Comparison of ENCODE assay signal across 8 cellular contexts in genomic region chr7:130440527-130441365, GRCh38. TPM values are rescaled to one million over a fixed set of nuclear protein-coding genes. Genes with fewer than 3 reads are reported as not detected.
DNase-seq lines count a peak whose midpoint lies in the region; ATAC-seq and TF ChIP-seq lines count a peak whose summit lies in the region.

Gene CEP41, minus strand, starts transcription at chr7:130441016. Its CDS starts 50 bp downstream, at chr7:130440966.

- H3K36me3 ChIP-seq in fibroblast of lung (ENCODE audit: control insufficient read depth, insufficient read depth, low read length): no peaks in the 10 kb centered on the region
- peaks cover 0 to 3% (median 0%) of the 10 kb centered on the region in 3 experiments for H3K36me3 ChIP-seq in naive thymus-derived CD4-positive, alpha-beta T cell (ENCODE audit: control insufficient read depth in 2 of 3, insufficient read depth in 3 of 3, low read length in 3 of 3)

- H3K4me1 Mint-ChIP-seq in activated T-helper 2 cell treated with anti-CD3 and anti-CD28 coated beads, Interferon-gamma antibody, Interleukin-2, Interleukin-4, amounts not matched to agents 10 μg/mL and 5 μg/mL and 100 μg/mL, durations not matched to agents 14 hours and 24 hours and 36 hours (ENCODE audit: low read depth): peaks cover 46% of the 10 kb centered on the region
- peaks cover 26 to 71% (median 59%) of the 10 kb centered on the region in 7 donors for H3K4me1 Mint-ChIP-seq in naive thymus-derived CD4-positive, alpha-beta T cell
- H3K4me1 Mint-ChIP-seq in stimulated activated memory B cell treated with anti-CD40 and anti-IgM and Interleukin-4, amounts not matched to agents 10 μg/mL and 1 μg/mL and 100 μg/mL, for 72 hours: peaks cover 10% of the 10 kb centered on the region

- peak within 1 kb of the TSS; percentile 92 for H2AFZ ChIP-seq in fibroblast of lung (ENCODE audit: low read length)

- no peaks in the 10 kb centered on the region for H3K27me3 Mint-ChIP-seq in activated T-helper 2 cell treated with anti-CD3 and anti-CD28 coated beads, Interferon-gamma antibody, Interleukin-2, Interleukin-4, amounts not matched to agents 10 μg/mL and 5 μg/mL and 100 μg/mL, durations not matched to agents 14 hours and 24 hours and 36 hours (ENCODE audit: low read depth)
- peaks cover 0 to 4% (median 0%) of the 10 kb centered on the region in 5 donors for H3K27me3 Mint-ChIP-seq in naive thymus-derived CD4-positive, alpha-beta T cell
- peaks cover 10% of the 10 kb centered on the region for H3K27me3 Mint-ChIP-seq in stimulated activated memory B cell treated with anti-CD40 and anti-IgM and Interleukin-4, amounts not matched to agents 10 μg/mL and 1 μg/mL and 100 μg/mL, for 72 hours

- H3K4me2 ChIP-seq in fibroblast of lung (ENCODE audit: extremely low read depth, insufficient read depth, low read length): peak within 1 kb of the TSS; percentile 88

- POLR2A ChIA-PET in RWPE1 (lab: Yijun Ruan, JAX; ENCODE audit: low non-redundant PET): no interaction called here
- POLR2A ChIA-PET in naive thymus-derived CD4-positive, alpha-beta T cell (lab: Charles Lee): interaction anchor here (0.5 to 2.1 kb wide), 6 partner anchors 16 to 46 kb away, joined by 3 to 14 read pairs (median 6); no protein-coding TSS in a partner anchor

- DNase-seq in Daoy (ENCODE audit: low read depth): peak; percentile 100
- DNase-seq in H4 (ENCODE audit: low spot score): peak; percentile 97
- DNase-seq in LoVo (ENCODE audit: low spot score): peak; percentile 99
- DNase-seq in RWPE1 (ENCODE audit: low spot score): peak; percentile 96
- peak; percentile 91 for DNase-seq in activated T-helper 2 cell treated with anti-CD3 and anti-CD28 coated beads, Interferon-gamma antibody, Interleukin-2, Interleukin-4, amounts not matched to agents 10 μg/mL and 5 μg/mL and 100 μg/mL, durations not matched to agents 14 hours and 24 hours and 36 hours (ENCODE audit: low spot score)
- peak; percentile 97 to 98 for DNase-seq in fibroblast of lung (ENCODE audit: low read depth in 2 of 2)
- peak; percentile 85 to 90 (median 89) for DNase-seq in naive thymus-derived CD4-positive, alpha-beta T cell

- intact Hi-C loops in activated T-helper 2 cell treated with anti-CD3 and anti-CD28 coated beads, Interferon-gamma antibody, Interleukin-2, Interleukin-4, amounts not matched to agents 10 μg/mL and 5 μg/mL and 100 μg/mL, durations not matched to agents 14 hours and 24 hours and 36 hours (cut with micrococcal nuclease): loop anchor here (2.0 kb wide), 1 partner anchor 24 kb away; no protein-coding TSS in a partner anchor
- intact Hi-C loops in naive thymus-derived CD4-positive, alpha-beta T cell (cut with micrococcal nuclease): loop anchor here (1.0 to 5.0 kb wide), 11 partner anchors 7 to 828 kb away; partner anchors contain the start of genes COPG2 (in 2 of the 2), KLHDC10 (in 2 of the 2), NRF1 (in 1 of the 2) and SSMEM1 (in 1 of the 2)

- peaks cover 2% of the 10 kb centered on the region for H3K4me1 ChIP-seq in fibroblast of lung (ENCODE audit: control insufficient read depth, extremely low read depth, insufficient read depth, low read length)
- peaks cover 4 to 26% of the 10 kb centered on the region in 2 donors for H3K4me1 ChIP-seq in naive thymus-derived CD4-positive, alpha-beta T cell (ENCODE audit: control insufficient read depth in 2 of 2, insufficient read depth in 2 of 2, low read length in 2 of 2)

- peaks cover 20% of the 10 kb centered on the region for H3K36me3 Mint-ChIP-seq in activated T-helper 2 cell treated with anti-CD3 and anti-CD28 coated beads, Interferon-gamma antibody, Interleukin-2, Interleukin-4, amounts not matched to agents 10 μg/mL and 5 μg/mL and 100 μg/mL, durations not matched to agents 14 hours and 24 hours and 36 hours (ENCODE audit: low read depth)
- peaks cover 0 to 22% (median 4%) of the 10 kb centered on the region in 5 donors for H3K36me3 Mint-ChIP-seq in naive thymus-derived CD4-positive, alpha-beta T cell
- H3K36me3 Mint-ChIP-seq in stimulated activated memory B cell treated with anti-CD40 and anti-IgM and Interleukin-4, amounts not matched to agents 10 μg/mL and 1 μg/mL and 100 μg/mL, for 72 hours: no peaks in the 10 kb centered on the region

- CTCF ChIA-PET in RWPE1 (lab: Yijun Ruan, JAX): interaction anchor here (0.9 kb wide), 1 partner anchor 20 kb away, joined by 3 read pairs; no protein-coding TSS in a partner anchor
- CTCF ChIA-PET in naive thymus-derived CD4-positive, alpha-beta T cell (lab: Charles Lee): no interaction called here

- no peaks in the 10 kb centered on the region for H3K27me3 ChIP-seq in fibroblast of lung (ENCODE audit: control insufficient read depth, insufficient read depth, low read length)
- H3K27me3 ChIP-seq in naive thymus-derived CD4-positive, alpha-beta T cell (ENCODE audit: control insufficient read depth in 2 of 2, insufficient read depth in 2 of 2, low read length in 2 of 2): no peaks in the 10 kb centered on the region

- H3K9ac ChIP-seq in fibroblast of lung (ENCODE audit: insufficient read depth, low read length): peak within 1 kb of the TSS; percentile 86

- peaks cover 2% of the 10 kb centered on the region for H3K79me2 ChIP-seq in fibroblast of lung (ENCODE audit: control insufficient read depth, insufficient read depth, low read length)

- no peaks in the 10 kb centered on the region for H4K20me1 ChIP-seq in fibroblast of lung (ENCODE audit: control insufficient read depth, extremely low read depth, insufficient read depth, low read length)

- no peaks in the 10 kb centered on the region for H3K9me3 Mint-ChIP-seq in activated T-helper 2 cell treated with anti-CD3 and anti-CD28 coated beads, Interferon-gamma antibody, Interleukin-2, Interleukin-4, amounts not matched to agents 10 μg/mL and 5 μg/mL and 100 μg/mL, durations not matched to agents 14 hours and 24 hours and 36 hours
- peaks cover 0 to 6% (median 0%) of the 10 kb centered on the region in 11 donors for H3K9me3 Mint-ChIP-seq in naive thymus-derived CD4-positive, alpha-beta T cell
- H3K9me3 Mint-ChIP-seq in stimulated activated memory B cell treated with anti-CD40 and anti-IgM and Interleukin-4, amounts not matched to agents 10 μg/mL and 1 μg/mL and 100 μg/mL, for 72 hours: no peaks in the 10 kb centered on the region

- peak within 1 kb of the TSS; percentile 69 to 82 (median 78) for H3K4me3 ChIP-seq in fibroblast of lung (replicated peaks in 1 of 4; ENCODE audit: control extremely low read depth in 1 of 4, insufficient read depth in 1 of 4, low read depth in 3 of 4, low read length in 4 of 4)
- H3K4me3 ChIP-seq in naive thymus-derived CD4-positive, alpha-beta T cell (ENCODE audit: low read length): peak within 1 kb of the TSS; percentile 87

- no peaks in the 10 kb centered on the region for H3K9me3 ChIP-seq in fibroblast of lung (ENCODE audit: control insufficient read depth, insufficient read depth, low read depth, low read length)
- H3K9me3 ChIP-seq in naive thymus-derived CD4-positive, alpha-beta T cell (ENCODE audit: control insufficient read depth in 2 of 3, low read length in 3 of 3): no peaks in the 10 kb centered on the region

- peak within 1 kb of the TSS; percentile 96 for H3K4me3 Mint-ChIP-seq in activated T-helper 2 cell treated with anti-CD3 and anti-CD28 coated beads, Interferon-gamma antibody, Interleukin-2, Interleukin-4, amounts not matched to agents 10 μg/mL and 5 μg/mL and 100 μg/mL, durations not matched to agents 14 hours and 24 hours and 36 hours (ENCODE audit: low read depth)
- peak within 1 kb of the TSS; percentile 95 to 100 (median 98) for H3K4me3 Mint-ChIP-seq in naive thymus-derived CD4-positive, alpha-beta T cell
- H3K4me3 Mint-ChIP-seq in stimulated activated memory B cell treated with anti-CD40 and anti-IgM and Interleukin-4, amounts not matched to agents 10 μg/mL and 1 μg/mL and 100 μg/mL, for 72 hours: peak within 1 kb of the TSS; percentile 98

- ATAC-seq in naive thymus-derived CD4-positive, alpha-beta T cell: peak; percentile 98
- peak; percentile 100 for ATAC-seq in stimulated activated memory B cell treated with anti-CD40 and anti-IgM and Interleukin-4, amounts not matched to agents 10 μg/mL and 1 μg/mL and 100 μg/mL, for 72 hours

- H3K27ac ChIP-seq in RWPE1 (peak within 1 kb of the TSS; percentile 88), fibroblast of lung (ENCODE audit: insufficient read depth, low read length) (peak within 1 kb of the TSS; percentile 95)
- H3K27ac ChIP-seq in naive thymus-derived CD4-positive, alpha-beta T cell (ENCODE audit: low read depth, low read length): peak within 1 kb of the TSS; percentile 76

- H3K27ac Mint-ChIP-seq in activated T-helper 2 cell treated with anti-CD3 and anti-CD28 coated beads, Interferon-gamma antibody, Interleukin-2, Interleukin-4, amounts not matched to agents 10 μg/mL and 5 μg/mL and 100 μg/mL, durations not matched to agents 14 hours and 24 hours and 36 hours: peak within 1 kb of the TSS; percentile 97
- H3K27ac Mint-ChIP-seq in naive thymus-derived CD4-positive, alpha-beta T cell: peak within 1 kb of the TSS; percentile 95 to 99 (median 96)
- H3K27ac Mint-ChIP-seq in stimulated activated memory B cell treated with anti-CD40 and anti-IgM and Interleukin-4, amounts not matched to agents 10 μg/mL and 1 μg/mL and 100 μg/mL, for 72 hours: peak within 1 kb of the TSS; percentile 92

- TF ChIP-seq CTCF in RWPE1 (conservative IDR thresholded peaks at IDR 0.05; ENCODE audit: low read depth) (no peak), fibroblast of lung (conservative IDR thresholded peaks at IDR 0.05 in 1 of 2, IDR thresholded peaks at IDR 0.05 in 1 of 2; ENCODE audit: low read depth in 1 of 2, low read length in 2 of 2) (no peak)

RNA-seq across cellular contexts. Expression of gene CEP41, which starts in this region (rescaled TPM):
- total RNA-seq in Daoy (2014; rRNA removed; shearing (Covaris generic)): 33.1 and 43.9 TPM in 2 replicates
- 17.7 and 36.0 TPM in 2 replicates for total RNA-seq in H4 (2014; rRNA removed; shearing (Covaris generic))
- 15.9 and 21.2 TPM in 2 replicates for total RNA-seq in activated T-helper 2 cell treated with anti-CD3 and anti-CD28 coated beads, Interferon-gamma antibody, Interleukin-2, Interleukin-4, amounts not matched to agents 10 μg/mL and 5 μg/mL and 100 μg/mL, durations not matched to agents 14 hours and 24 hours and 36 hours
- 8.0 and 8.3 TPM in 2 replicates for total RNA-seq in fibroblast of lung
- 24.5 and 27.7 TPM in 2 replicates for polyA plus RNA-seq in fibroblast of lung
- 12.9 and 13.8 TPM in 2 replicates for polyA plus RNA-seq in fibroblast of lung (2012)
- polyA minus RNA-seq in fibroblast of lung (ENCODE audit: low replicate concordance): 3.4 and 6.6 TPM in 2 replicates
- 10 to 100 TPM in 3 of 5 experiments, 1 to 10 TPM in 2; 6.9 to 16.0 (median 12.6) TPM for total RNA-seq in naive thymus-derived CD4-positive, alpha-beta T cell
- 10 to 100 TPM; 26.4 to 29.6 TPM for polyA plus RNA-seq in naive thymus-derived CD4-positive, alpha-beta T cell

Comparison
In these comparisons a context has a peak if more than half of its experiments do, and no peak if none do; other contexts are left out.
1. Peak in every context shown above with its lines: DNase-seq, ATAC-seq, H3K4me3 ChIP-seq and H3K27ac ChIP-seq.